ENCODE assay signal across 1 cellular context in the genomic region with DNA sequence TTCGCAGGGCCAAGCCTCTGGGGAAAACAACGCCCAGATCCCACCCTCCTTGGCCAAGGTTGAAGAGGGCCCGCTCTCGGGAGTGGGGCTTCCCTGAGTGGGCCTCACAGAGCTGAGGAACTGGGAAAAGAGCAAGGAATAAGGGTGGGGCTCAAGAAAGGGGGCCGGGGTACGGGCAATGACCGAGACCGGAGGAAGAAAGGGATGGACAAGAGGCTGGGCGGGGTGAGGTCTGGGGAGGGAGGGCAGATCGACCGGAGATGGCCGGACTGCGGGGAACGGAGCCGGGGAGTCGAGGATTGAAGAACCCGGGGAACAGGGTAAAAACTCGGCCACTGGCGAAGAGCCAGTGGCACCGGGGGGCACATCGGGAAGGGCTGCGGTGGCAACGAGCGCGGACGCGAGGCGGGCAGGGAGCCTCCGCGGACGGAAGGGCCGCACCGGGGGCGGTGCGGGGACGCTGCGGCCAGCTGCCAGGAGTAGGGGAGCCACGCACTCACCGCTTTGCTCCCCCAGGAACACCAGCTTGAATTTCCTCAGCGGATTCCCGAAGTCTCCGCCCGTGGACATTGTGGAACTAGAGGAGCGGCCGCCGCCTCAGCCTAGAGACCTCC.
TF ChIP-seq lines count a peak whose summit lies in the region.

No MANE protein-coding gene starts in this region.

TF ChIP-seq in SK-N-SH, 30 proteins besides CTCF, POLR2A, EP300 and RAD21 (continued from another document):
- TF ChIP-seq, protein P1, sequence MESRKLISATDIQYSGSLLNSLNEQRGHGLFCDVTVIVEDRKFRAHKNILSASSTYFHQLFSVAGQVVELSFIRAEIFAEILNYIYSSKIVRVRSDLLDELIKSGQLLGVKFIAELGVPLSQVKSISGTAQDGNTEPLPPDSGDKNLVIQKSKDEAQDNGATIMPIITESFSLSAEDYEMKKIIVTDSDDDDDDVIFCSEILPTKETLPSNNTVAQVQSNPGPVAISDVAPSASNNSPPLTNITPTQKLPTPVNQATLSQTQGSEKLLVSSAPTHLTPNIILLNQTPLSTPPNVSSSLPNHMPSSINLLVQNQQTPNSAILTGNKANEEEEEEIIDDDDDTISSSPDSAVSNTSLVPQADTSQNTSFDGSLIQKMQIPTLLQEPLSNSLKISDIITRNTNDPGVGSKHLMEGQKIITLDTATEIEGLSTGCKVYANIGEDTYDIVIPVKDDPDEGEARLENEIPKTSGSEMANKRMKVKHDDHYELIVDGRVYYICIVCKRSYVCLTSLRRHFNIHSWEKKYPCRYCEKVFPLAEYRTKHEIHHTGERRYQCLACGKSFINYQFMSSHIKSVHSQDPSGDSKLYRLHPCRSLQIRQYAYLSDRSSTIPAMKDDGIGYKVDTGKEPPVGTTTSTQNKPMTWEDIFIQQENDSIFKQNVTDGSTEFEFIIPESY (IDR thresholded peaks at IDR 0.05; ENCODE audit: borderline replicate concordance, low read depth), result no peak
- no peak for TF ChIP-seq FOXM1 (IDR thresholded peaks at IDR 0.05; ENCODE audit: low read depth)
- TF ChIP-seq, protein P2, sequence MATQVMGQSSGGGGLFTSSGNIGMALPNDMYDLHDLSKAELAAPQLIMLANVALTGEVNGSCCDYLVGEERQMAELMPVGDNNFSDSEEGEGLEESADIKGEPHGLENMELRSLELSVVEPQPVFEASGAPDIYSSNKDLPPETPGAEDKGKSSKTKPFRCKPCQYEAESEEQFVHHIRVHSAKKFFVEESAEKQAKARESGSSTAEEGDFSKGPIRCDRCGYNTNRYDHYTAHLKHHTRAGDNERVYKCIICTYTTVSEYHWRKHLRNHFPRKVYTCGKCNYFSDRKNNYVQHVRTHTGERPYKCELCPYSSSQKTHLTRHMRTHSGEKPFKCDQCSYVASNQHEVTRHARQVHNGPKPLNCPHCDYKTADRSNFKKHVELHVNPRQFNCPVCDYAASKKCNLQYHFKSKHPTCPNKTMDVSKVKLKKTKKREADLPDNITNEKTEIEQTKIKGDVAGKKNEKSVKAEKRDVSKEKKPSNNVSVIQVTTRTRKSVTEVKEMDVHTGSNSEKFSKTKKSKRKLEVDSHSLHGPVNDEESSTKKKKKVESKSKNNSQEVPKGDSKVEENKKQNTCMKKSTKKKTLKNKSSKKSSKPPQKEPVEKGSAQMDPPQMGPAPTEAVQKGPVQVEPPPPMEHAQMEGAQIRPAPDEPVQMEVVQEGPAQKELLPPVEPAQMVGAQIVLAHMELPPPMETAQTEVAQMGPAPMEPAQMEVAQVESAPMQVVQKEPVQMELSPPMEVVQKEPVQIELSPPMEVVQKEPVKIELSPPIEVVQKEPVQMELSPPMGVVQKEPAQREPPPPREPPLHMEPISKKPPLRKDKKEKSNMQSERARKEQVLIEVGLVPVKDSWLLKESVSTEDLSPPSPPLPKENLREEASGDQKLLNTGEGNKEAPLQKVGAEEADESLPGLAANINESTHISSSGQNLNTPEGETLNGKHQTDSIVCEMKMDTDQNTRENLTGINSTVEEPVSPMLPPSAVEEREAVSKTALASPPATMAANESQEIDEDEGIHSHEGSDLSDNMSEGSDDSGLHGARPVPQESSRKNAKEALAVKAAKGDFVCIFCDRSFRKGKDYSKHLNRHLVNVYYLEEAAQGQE (IDR thresholded peaks at IDR 0.05; ENCODE audit: low read depth, low read length), result no peak
- peak; percentile 17; the same call in 1 of the 2 replicates for TF ChIP-seq NFIC (IDR thresholded peaks at IDR 0.05; ENCODE audit: borderline replicate concordance)
- TF ChIP-seq GATA2 (CRISPR knock-in tag; IDR thresholded peaks at IDR 0.05), result no peak
- TF ChIP-seq, protein P3, sequence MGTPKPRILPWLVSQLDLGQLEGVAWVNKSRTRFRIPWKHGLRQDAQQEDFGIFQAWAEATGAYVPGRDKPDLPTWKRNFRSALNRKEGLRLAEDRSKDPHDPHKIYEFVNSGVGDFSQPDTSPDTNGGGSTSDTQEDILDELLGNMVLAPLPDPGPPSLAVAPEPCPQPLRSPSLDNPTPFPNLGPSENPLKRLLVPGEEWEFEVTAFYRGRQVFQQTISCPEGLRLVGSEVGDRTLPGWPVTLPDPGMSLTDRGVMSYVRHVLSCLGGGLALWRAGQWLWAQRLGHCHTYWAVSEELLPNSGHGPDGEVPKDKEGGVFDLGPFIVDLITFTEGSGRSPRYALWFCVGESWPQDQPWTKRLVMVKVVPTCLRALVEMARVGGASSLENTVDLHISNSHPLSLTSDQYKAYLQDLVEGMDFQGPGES (IDR thresholded peaks at IDR 0.05; ENCODE audit: low read depth, low read length), result no peak
- TF ChIP-seq RXRA (IDR thresholded peaks at IDR 0.05; ENCODE audit: borderline replicate concordance, low read depth), result no peak
